ENCODE assay signal across 1 cellular context in genomic region chr14:93951798-93952540, GRCh38.
TF ChIP-seq lines count a peak whose summit lies in the region.

No MANE protein-coding gene starts in this region.

TF ChIP-seq in WTC11, 78 proteins besides CTCF, POLR2A, EP300 and RAD21 (continued from another document):
- no peak for TF ChIP-seq ATF3 (CRISPR knock-in tag; conservative IDR thresholded peaks at IDR 0.05)
- no peak for TF ChIP-seq E2F1 (CRISPR knock-in tag; IDR thresholded peaks at IDR 0.05)
